In genomic region chr6:157034433-157035230, GRCh38 we compare ENCODE assay signal across 8 cellular contexts.
A peak's percentile ranks its signal among the peaks of the same experiment; 100 is the strongest.
DNase-seq lines count a peak whose midpoint lies in the region; ATAC-seq, FAIRE-seq and TF ChIP-seq lines count a peak whose summit lies in the region.

No MANE protein-coding gene starts in this region.

- in situ Hi-C loops in gastrocnemius medialis (cut with MboI; ENCODE audit: low sequenced_read_pairs in 4 of 4): loop anchor here (10.0 to 25.0 kb wide), 5 partner anchors 140 to 472 kb away; no protein-coding TSS in a partner anchor

- H3K9me3 ChIP-seq in A549 (no peaks in the 10 kb centered on the region), gastrocnemius medialis (no peaks in the 10 kb centered on the region)

- no peak for FAIRE-seq in A549 (lab: Jason Lieb, UNC)

- TF ChIP-seq CTCF in A549 (IDR thresholded peaks at IDR 0.05): peak; percentile 55
- TF ChIP-seq CTCF in GM12864 (IDR thresholded peaks at IDR 0.05; ENCODE audit: low read depth, low read length, missing control alignments): peak; percentile 57
- TF ChIP-seq CTCF in WTC11 (IDR thresholded peaks at IDR 0.05): peak; percentile 49
- peak; percentile 22 to 55 (median 53) for TF ChIP-seq CTCF in gastrocnemius medialis (IDR thresholded peaks at IDR 0.05 in 4 of 5, conservative IDR thresholded peaks at IDR 0.05 in 1 of 5)

- peak overlapping the region; percentile 71 for H3K4me2 ChIP-seq in A549

- DNase-seq in A549 (ENCODE audit: low read depth in 1 of 2, low spot score in 1 of 2): peak; percentile 43 to 55
- no peak for DNase-seq in GM12864 (ENCODE audit: low read depth)
- DNase-seq in NCI-H146 (lab: John Stamatoyannopoulos, UW): peak; percentile 66
- no peak for DNase-seq in WTC11 (ENCODE audit: low spot score)
- peak; percentile 59 for DNase-seq in germinal center (ENCODE audit: low spot score)
- DNase-seq in gastrocnemius medialis: no peak
- DNase-seq in anterior cingulate cortex (lab: John Stamatoyannopoulos, UW): no peak

- peaks cover 30% of the 10 kb centered on the region for H3K4me1 Mint-ChIP-seq in WTC11

- peak; percentile 49 to 57; a peak in 4 of 5 replicates for TF ChIP-seq RAD21 in A549 (conservative IDR thresholded peaks at IDR 0.05 in 1 of 2, IDR thresholded peaks at IDR 0.05 in 1 of 2)

- H3K4me1 ChIP-seq in A549 (peaks cover 15% of the 10 kb centered on the region; the same call in 2 of the 3 replicates), gastrocnemius medialis (peaks cover 41 to 45% of the 10 kb centered on the region in 2 donors)

- H3K27ac Mint-ChIP-seq in WTC11: peak overlapping the region; percentile 27; the same call in 1 of the 2 replicates

- no peaks in the 10 kb centered on the region for H3K36me3 ChIP-seq in gastrocnemius medialis

- peaks cover under 1% of the 10 kb centered on the region; the same call in 1 of the 2 replicates for H3K36me3 Mint-ChIP-seq in WTC11

- no peak for TF ChIP-seq EP300 in A549 (IDR thresholded peaks at IDR 0.05)

- POLR2A ChIA-PET in A549 (lab: Yijun Ruan, JAX): interaction anchor here (1.5 kb wide), 1 partner anchor 13 kb away, joined by 4 read pairs; no protein-coding TSS in a partner anchor
- POLR2A ChIA-PET in WTC11 (lab: Charles Lee): no interaction called here

- 0 out of 2 replicates have a peak, but pooled peaks cover under 1% of the 10 kb centered on the region for H3K9me3 Mint-ChIP-seq in WTC11

- CTCF ChIA-PET in A549 (lab: Yijun Ruan, JAX): interaction anchor here (0.6 to 2.9 kb wide), 17 partner anchors 8 to 353 kb away, joined by 3 to 19 read pairs (median 3); no protein-coding TSS in a partner anchor
- CTCF ChIA-PET in WTC11 (lab: Charles Lee): interaction anchor here (0.5 to 2.3 kb wide), 11 partner anchors 8 to 247 kb away, joined by 3 to 20 read pairs (median 5); no protein-coding TSS in a partner anchor

- H3K27me3 ChIP-seq in gastrocnemius medialis: no peaks in the 10 kb centered on the region

- H3K4me3 Mint-ChIP-seq in WTC11: no peak overlapping the region

- ATAC-seq in A549 (peak; percentile 62 to 81; a peak in 4 of 6 replicates), WTC11 (no peak), gastrocnemius medialis (peak in 1 of 2 donors; percentile 42), GM21367 (IDR thresholded peaks at IDR 0.05; ENCODE audit: unreplicated experiment) (no peak)

- H3K27ac ChIP-seq in A549 (no peak overlapping the region), gastrocnemius medialis (peak overlapping the region in 2 of 4 donors; percentile 4 to 8)

- 17% methylated on average over 6 of the region's 6 CpGs for WGBS in A549 (ENCODE audit: missing lambda C conversion rate)

- H3K27me3 Mint-ChIP-seq in WTC11 (ENCODE audit: low read depth): no peaks in the 10 kb centered on the region

- no peak overlapping the region for H3K4me3 ChIP-seq in A549
- no peak overlapping the region for H3K4me3 ChIP-seq in GM12864 (ENCODE audit: low read depth, low read length)
- no peak overlapping the region for H3K4me3 ChIP-seq in gastrocnemius medialis

- intact Hi-C loops in gastrocnemius medialis (cut with DNase I; ENCODE audit: low total_unique reads): loop anchor here (5.0 kb wide), 1 partner anchor 148 kb away; no protein-coding TSS in a partner anchor

- TF ChIP-seq POLR2A in A549 (IDR thresholded peaks at IDR 0.05; ENCODE audit: low read length): no peak
- no peak for TF ChIP-seq POLR2A in gastrocnemius medialis (IDR thresholded peaks at IDR 0.05)

TF ChIP-seq in A549, 52 proteins besides CTCF, POLR2A, EP300 and RAD21:
- TF ChIP-seq SMC3 (IDR thresholded peaks at IDR 0.05): peak; percentile 58
- TF ChIP-seq CHD2 (IDR thresholded peaks at IDR 0.05; ENCODE audit: low read length, partially characterized antibody): no peak
TF ChIP-seq in A549: peak in this region for 1.

TF ChIP-seq in WTC11, 78 proteins besides CTCF, POLR2A, EP300 and RAD21:
- TF ChIP-seq RORB (CRISPR knock-in tag; IDR thresholded peaks at IDR 0.05) (no peak), ERG (CRISPR knock-in tag; IDR thresholded peaks at IDR 0.05) (no peak), JUN (CRISPR knock-in tag; IDR thresholded peaks at IDR 0.05) (no peak), ZBTB21 (CRISPR knock-in tag; IDR thresholded peaks at IDR 0.05; ENCODE audit: borderline replicate concordance) (no peak), GRHL2 (CRISPR knock-in tag; IDR thresholded peaks at IDR 0.05; ENCODE audit: insufficient replicate concordance, severe bottlenecking) (no peak), ZNF425 (CRISPR knock-in tag; conservative IDR thresholded peaks at IDR 0.05) (no peak), NFYB (CRISPR knock-in tag; conservative IDR thresholded peaks at IDR 0.05; ENCODE audit: low read depth) (no peak), STAT6 (CRISPR knock-in tag; conservative IDR thresholded peaks at IDR 0.05; ENCODE audit: low read depth) (no peak), GTF2I (CRISPR knock-in tag; conservative IDR thresholded peaks at IDR 0.05) (no peak), MXD4 (CRISPR knock-in tag; IDR thresholded peaks at IDR 0.05; ENCODE audit: borderline replicate concordance) (no peak), ELF4 (CRISPR knock-in tag; IDR thresholded peaks at IDR 0.05; ENCODE audit: low read depth) (no peak), SOX15 (CRISPR knock-in tag; IDR thresholded peaks at IDR 0.05) (no peak), ESRRA (CRISPR knock-in tag; IDR thresholded peaks at IDR 0.05; ENCODE audit: borderline replicate concordance) (no peak), CREB1 (CRISPR knock-in tag; IDR thresholded peaks at IDR 0.05) (no peak), NFE2L1 (CRISPR knock-in tag; IDR thresholded peaks at IDR 0.05) (no peak), SMAD4 (CRISPR knock-in tag; IDR thresholded peaks at IDR 0.05) (no peak), USF2 (CRISPR knock-in tag; IDR thresholded peaks at IDR 0.05) (no peak), ZSCAN18 (CRISPR knock-in tag; IDR thresholded peaks at IDR 0.05) (no peak)
TF ChIP-seq in WTC11: peak in this region for 0.

Comparison
In these comparisons a context has a peak if more than half of its experiments do, and no peak if none do; other contexts are left out.
1. ATAC-seq: peak in A549 (2 of 2); none in WTC11 (single experiment) and GM21367 (single experiment).
2. DNase-seq: peak in A549 (2 of 2), NCI-H146 (single experiment) and germinal center (single experiment); none in GM12864 (single experiment), WTC11 (single experiment), gastrocnemius medialis (0 of 2) and anterior cingulate cortex (0 of 58).
3. Of the 8 proteins assayed by ChIP-seq in both WTC11 and A549: peak only in WTC11: none; only in A549: none; in both: CTCF; in neither: 7.
4. Peak in every context shown above with its lines, with median percentiles within 50 percentile points of each other: CTCF ChIP-seq.